ENCODE assay signal across 9 cellular contexts in the genomic region with DNA sequence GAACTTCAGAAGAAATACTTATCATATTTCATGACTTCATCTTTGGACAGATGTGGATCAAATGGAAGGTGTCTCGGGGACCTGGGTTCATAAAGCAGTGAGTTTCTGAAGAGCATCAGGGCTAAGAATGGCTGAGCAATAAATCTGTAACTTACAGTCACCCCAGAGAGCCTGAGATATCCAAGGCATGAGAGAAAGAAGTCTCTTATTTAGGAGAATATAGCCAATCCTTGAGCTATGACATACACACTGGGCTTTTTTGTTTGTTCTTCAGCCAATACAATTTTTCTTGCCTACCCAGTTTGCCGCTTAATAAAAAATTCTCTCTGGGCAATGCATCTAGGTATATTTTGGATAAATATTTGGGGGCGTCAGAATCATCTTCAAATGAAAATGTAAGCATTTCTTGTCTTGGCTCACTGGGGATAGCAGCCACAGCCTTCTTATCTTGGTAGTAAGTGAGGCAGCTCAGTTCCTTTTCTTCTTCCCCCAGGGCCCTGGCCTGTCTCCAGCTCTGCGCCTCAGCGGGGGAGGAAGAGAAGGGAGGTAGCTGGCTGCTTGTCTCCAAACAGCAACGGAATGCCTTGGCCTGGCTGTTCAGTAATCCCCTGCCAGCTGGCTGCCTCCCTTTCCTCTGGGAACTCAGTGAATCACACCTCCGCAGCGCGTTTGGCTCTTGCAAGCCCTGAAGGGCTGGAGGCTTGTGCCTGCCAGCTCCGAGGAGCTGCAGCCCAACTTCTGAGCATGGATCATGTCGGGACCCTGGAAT.
A peak's percentile ranks its signal among the peaks of the same experiment; 100 is the strongest.
DNase-seq lines count a peak whose midpoint lies in the region; ATAC-seq and TF ChIP-seq lines count a peak whose summit lies in the region.
"Had no signal": no experiment of that assay in that cellular context is flagged by ENCODE, and none has a peak within 500 bp of the region (broad histone marks: within the 10 kb centered on the region; RNA-seq: fewer than 3 reads in every experiment).

No MANE protein-coding gene starts in this region.

- peak overlapping the region; percentile 90 for H3K4me2 ChIP-seq in fibroblast of lung (ENCODE audit: extremely low read depth, insufficient read depth, low read length)

- peaks cover 10% of the 10 kb centered on the region for H3K36me3 Mint-ChIP-seq in nephron (ENCODE audit: low read depth)

- peaks cover 3% of the 10 kb centered on the region for H3K27me3 Mint-ChIP-seq in nephron (ENCODE audit: low read depth)

- peaks cover 22% of the 10 kb centered on the region for H3K4me1 ChIP-seq in fibroblast of lung (ENCODE audit: control insufficient read depth, extremely low read depth, insufficient read depth, low read length)

- no peaks in the 10 kb centered on the region for H3K27me3 ChIP-seq in fibroblast of lung (ENCODE audit: control insufficient read depth, insufficient read depth, low read length)

- no peaks in the 10 kb centered on the region for H3K79me2 ChIP-seq in fibroblast of lung (ENCODE audit: control insufficient read depth, insufficient read depth, low read length)

- H3K9me3 Mint-ChIP-seq in nephron: no peaks in the 10 kb centered on the region

- peak overlapping the region in 2 of 4 experiments; percentile 12 to 21 for H3K4me3 ChIP-seq in fibroblast of lung (replicated peaks in 1 of 4; ENCODE audit: control extremely low read depth in 1 of 4, insufficient read depth in 1 of 4, low read depth in 3 of 4, low read length in 4 of 4)

- H2AFZ ChIP-seq in fibroblast of lung (ENCODE audit: low read length): no peak overlapping the region

- peaks cover 63% of the 10 kb centered on the region for H3K4me1 Mint-ChIP-seq in nephron

- no peaks in the 10 kb centered on the region for H4K20me1 ChIP-seq in fibroblast of lung (ENCODE audit: control insufficient read depth, extremely low read depth, insufficient read depth, low read length)

- H3K27ac Mint-ChIP-seq in nephron: peak overlapping the region; percentile 90 to 98 (median 97)

- DNase-seq in G401 (ENCODE audit: low spot score) (peak; percentile 98), SK-MEL-5 (ENCODE audit: low read depth, low spot score) (peak; percentile 67), fibroblast of lung (ENCODE audit: low read depth in 2 of 2) (peak; percentile 99 to 100)

- TF ChIP-seq CTCF in fibroblast of lung (conservative IDR thresholded peaks at IDR 0.05 in 1 of 2, IDR thresholded peaks at IDR 0.05 in 1 of 2; ENCODE audit: low read depth in 1 of 2, low read length in 2 of 2): no peak
- no peak for TF ChIP-seq CTCF in nephron (IDR thresholded peaks at IDR 0.05; ENCODE audit: unreplicated experiment in 3 of 3)

- H3K27ac ChIP-seq in fibroblast of lung (ENCODE audit: insufficient read depth, low read length): peak overlapping the region; percentile 32

- ATAC-seq in GM19467 (IDR thresholded peaks at IDR 0.05; ENCODE audit: unreplicated experiment): no peak
- ATAC-seq in GM18511 (IDR thresholded peaks at IDR 0.05; ENCODE audit: unreplicated experiment): no peak
- no peak for ATAC-seq in GM19351 (IDR thresholded peaks at IDR 0.05; ENCODE audit: unreplicated experiment)
- no peak for ATAC-seq in GM21423 (IDR thresholded peaks at IDR 0.05; ENCODE audit: unreplicated experiment)
- ATAC-seq: HCT116 had no signal

- H3K4me3 Mint-ChIP-seq in nephron: peak overlapping the region; percentile 29 to 58 (median 36)

- H3K36me3 ChIP-seq in fibroblast of lung (ENCODE audit: control insufficient read depth, insufficient read depth, low read length): no peaks in the 10 kb centered on the region

- no peaks in the 10 kb centered on the region for H3K9me3 ChIP-seq in fibroblast of lung (ENCODE audit: control insufficient read depth, insufficient read depth, low read depth, low read length)

- in situ Hi-C loops in G401 (cut with HindIII; ENCODE audit: low sequenced_read_pairs): no loop called here
- in situ Hi-C loops in SK-MEL-5 (cut with HindIII; ENCODE audit: low pct_unique_long_range_greater_than_20kb, low sequenced_read_pairs): no loop called here

- no peak overlapping the region for H3K9ac ChIP-seq in fibroblast of lung (ENCODE audit: insufficient read depth, low read length)
